In the genomic region with DNA sequence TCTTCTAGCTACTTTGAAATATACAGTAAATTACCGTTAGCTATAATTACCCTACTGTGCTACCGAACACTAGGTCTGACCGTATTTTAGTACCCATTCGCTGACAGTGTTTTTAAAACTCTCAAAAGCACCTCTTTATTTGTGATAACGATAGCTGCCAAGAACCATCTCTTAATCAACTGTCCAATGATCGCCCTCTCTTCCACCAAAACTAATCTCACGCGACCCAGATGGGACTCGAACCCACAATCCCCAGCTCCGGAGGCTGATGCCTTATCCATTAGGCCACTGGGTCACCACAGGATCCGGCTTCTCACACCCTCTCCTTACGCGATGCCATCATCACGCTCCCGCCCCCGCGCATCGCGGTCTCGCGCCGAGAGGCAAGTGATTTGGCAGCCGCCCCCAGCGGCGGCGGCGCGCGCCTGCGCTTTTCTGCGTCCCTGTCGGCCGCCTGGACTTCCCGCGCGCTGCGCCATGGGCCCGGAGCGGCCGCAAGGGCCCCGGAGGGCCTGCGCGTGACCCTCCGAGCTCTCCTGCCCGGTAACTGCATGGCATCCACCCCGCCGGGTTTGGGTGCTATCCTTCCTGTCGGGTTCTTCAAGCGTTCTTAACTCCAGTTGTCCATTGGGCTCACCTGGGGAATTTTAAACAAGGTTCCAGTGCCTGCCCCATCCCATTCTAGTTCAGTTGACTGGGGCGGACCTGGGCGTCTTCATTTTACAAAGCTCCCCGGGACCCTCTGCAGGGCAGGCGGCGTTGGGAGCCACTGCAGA, we compare ENCODE assay signal across 8 cellular contexts. TPM values are rescaled to one million over a fixed set of nuclear protein-coding genes. Genes with fewer than 3 reads are reported as not detected.
DNase-seq lines count a peak whose midpoint lies in the region; ATAC-seq and TF ChIP-seq lines count a peak whose summit lies in the region.

No MANE protein-coding gene starts in this region.

- no peaks in the 10 kb centered on the region for H3K27me3 ChIP-seq in CD4-positive, CD25-positive, alpha-beta regulatory T cell (ENCODE audit: control insufficient read depth, insufficient read depth, low read length)
- no peaks in the 10 kb centered on the region for H3K27me3 ChIP-seq in left lung

- H3K36me3 Mint-ChIP-seq in CD4-positive, CD25-positive, alpha-beta regulatory T cell = peaks cover 3% of the 10 kb centered on the region
- H3K36me3 Mint-ChIP-seq in dendritic cell treated with granulocyte-macrophage colony-stimulating factor and Interleukin-4, amounts not matched to agents 40 ng/mL and 50 ng/mL, for 4 days (ENCODE audit: low read depth) = peaks cover 8% of the 10 kb centered on the region

- peak overlapping the region; percentile 86 for H3K4me3 ChIP-seq in CD4-positive, CD25-positive, alpha-beta regulatory T cell (ENCODE audit: low read depth, low read length)
- H3K4me3 ChIP-seq in left lung = peak overlapping the region; percentile 54 to 56

- H3K9me3 ChIP-seq in CD4-positive, CD25-positive, alpha-beta regulatory T cell (ENCODE audit: control insufficient read depth in 2 of 2, low read length in 2 of 2) = no peaks in the 10 kb centered on the region
- no peaks in the 10 kb centered on the region for H3K9me3 ChIP-seq in left lung

- H3K4me1 ChIP-seq in CD4-positive, CD25-positive, alpha-beta regulatory T cell (ENCODE audit: control insufficient read depth, insufficient read depth, low read length, poor library complexity, severe bottlenecking) = no peaks in the 10 kb centered on the region
- H3K4me1 ChIP-seq in left lung = peaks cover 0 to 9% of the 10 kb centered on the region in 2 donors

- peak overlapping the region; percentile 59 for H3K27ac ChIP-seq in CD4-positive, CD25-positive, alpha-beta regulatory T cell (ENCODE audit: insufficient read depth, low read length, poor library complexity, severe bottlenecking)
- H3K27ac ChIP-seq in left lung = peak overlapping the region; percentile 78 to 87

- H3K4me3 Mint-ChIP-seq in CD4-positive, CD25-positive, alpha-beta regulatory T cell = peak overlapping the region; percentile 87 to 93 (median 89)
- peak overlapping the region; percentile 91 for H3K4me3 Mint-ChIP-seq in dendritic cell treated with granulocyte-macrophage colony-stimulating factor and Interleukin-4, amounts not matched to agents 40 ng/mL and 50 ng/mL, for 4 days

- peak; percentile 89 to 92 for ATAC-seq in CD4-positive, CD25-positive, alpha-beta regulatory T cell (ENCODE audit: low read depth in 2 of 2)
- ATAC-seq in GM19372 (IDR thresholded peaks at IDR 0.05; ENCODE audit: low read depth, unreplicated experiment) (peak; percentile 94), HG03521 (IDR thresholded peaks at IDR 0.05; ENCODE audit: unreplicated experiment) (peak; percentile 80), left lung (peak; percentile 98)

- H3K27me3 Mint-ChIP-seq in CD4-positive, CD25-positive, alpha-beta regulatory T cell = peaks cover 18% of the 10 kb centered on the region
- peaks cover under 1% of the 10 kb centered on the region for H3K27me3 Mint-ChIP-seq in dendritic cell treated with granulocyte-macrophage colony-stimulating factor and Interleukin-4, amounts not matched to agents 40 ng/mL and 50 ng/mL, for 4 days

- peak; percentile 39 to 79 for TF ChIP-seq CTCF in left lung (IDR thresholded peaks at IDR 0.05)

- peak overlapping the region; percentile 95 to 100 (median 97) for H3K27ac Mint-ChIP-seq in CD4-positive, CD25-positive, alpha-beta regulatory T cell
- H3K27ac Mint-ChIP-seq in dendritic cell treated with granulocyte-macrophage colony-stimulating factor and Interleukin-4, amounts not matched to agents 40 ng/mL and 50 ng/mL, for 4 days = peak overlapping the region; percentile 91

- H3K9me3 Mint-ChIP-seq in CD4-positive, CD25-positive, alpha-beta regulatory T cell = peaks cover 0 to 9% (median 4%) of the 10 kb centered on the region in 7 donors
- H3K9me3 Mint-ChIP-seq in dendritic cell treated with granulocyte-macrophage colony-stimulating factor and Interleukin-4, amounts not matched to agents 40 ng/mL and 50 ng/mL, for 4 days = no peaks in the 10 kb centered on the region

- no peaks in the 10 kb centered on the region for H3K36me3 ChIP-seq in CD4-positive, CD25-positive, alpha-beta regulatory T cell (ENCODE audit: control insufficient read depth, insufficient read depth, low read length)
- H3K36me3 ChIP-seq in left lung = no peaks in the 10 kb centered on the region

- peaks cover 11 to 27% (median 20%) of the 10 kb centered on the region in 4 donors for H3K4me1 Mint-ChIP-seq in CD4-positive, CD25-positive, alpha-beta regulatory T cell
- peaks cover 17% of the 10 kb centered on the region for H3K4me1 Mint-ChIP-seq in dendritic cell treated with granulocyte-macrophage colony-stimulating factor and Interleukin-4, amounts not matched to agents 40 ng/mL and 50 ng/mL, for 4 days (ENCODE audit: low read depth)

- intact Hi-C loops in dendritic cell treated with granulocyte-macrophage colony-stimulating factor and Interleukin-4, amounts not matched to agents 40 ng/mL and 50 ng/mL, for 4 days (cut with micrococcal nuclease) = loop anchor here (2.0 kb wide), 1 partner anchor 15 kb away; the partner anchor contains the start of gene KPNA2
- intact Hi-C loops in left lung (cut with DNase I) = no loop called here

- peak; percentile 85 to 97 (median 95) for DNase-seq in CD4-positive, CD25-positive, alpha-beta regulatory T cell
- DNase-seq in NCI-H526 treated with DMSO at 0.1 percent for 48 hours (lab: John Stamatoyannopoulos, UW) = peak; percentile 92
- DNase-seq in activated CD4-positive, alpha-beta T cell treated with anti-CD3 and anti-CD28 coated beads, Interleukin-2, amount 50 U/mL, for 1 hour = peak; percentile 96
- DNase-seq in left lung = peak; percentile 94 to 97
- DNase-seq in stimulated activated CD4-positive, alpha-beta T cell treated with anti-CD3 and anti-CD28 coated beads, Interleukin-2, amount 100 ng/mL, for 4 hours (ENCODE audit: low read depth) = peak; percentile 95

RNA-seq across cellular contexts. Expression of gene KPNA2, which starts 15.7 kb away (rescaled TPM):
- total RNA-seq in CD4-positive, CD25-positive, alpha-beta regulatory T cell = 99.3 TPM
- polyA plus RNA-seq in CD4-positive, CD25-positive, alpha-beta regulatory T cell = 10 to 100 TPM; 29.4 to 35.4 (median 31.5) TPM
- total RNA-seq in left lung = 10 to 100 TPM; 41.1 to 56.1 TPM

RNA-seq across cellular contexts. Expression of gene C17orf58, which starts 23.6 kb away (rescaled TPM):
- 1.2 TPM for total RNA-seq in CD4-positive, CD25-positive, alpha-beta regulatory T cell
- polyA plus RNA-seq in CD4-positive, CD25-positive, alpha-beta regulatory T cell = 1 to 10 TPM in 2 of 4 donors, under 1 TPM in 2; 0.42 to 2.3 (median 1.3) TPM
- 1 to 10 TPM; 6.3 to 6.6 TPM for total RNA-seq in left lung

Comparison
In these comparisons a context has a peak if more than half of its experiments do, and no peak if none do; other contexts are left out.
1. Peak in every context shown above with its lines: DNase-seq, ATAC-seq, H3K4me3 ChIP-seq and H3K27ac ChIP-seq.